Comparison of ENCODE assay signal across 5 cellular contexts in genomic region chr7:68122806-68123205, GRCh38.
"Had no signal": no experiment of that assay in that cellular context is flagged by ENCODE, and none has a peak within 500 bp of the region (broad histone marks: within the 10 kb centered on the region; RNA-seq: fewer than 3 reads in every experiment).

No MANE protein-coding gene starts in this region.

- H3K4me3 ChIP-seq: GM23338, K562 had no signal

- H3K27ac Mint-ChIP-seq: GM23338, H9 had no signal

- DNase-seq: H9, HCEC 1CT, IMR-90 had no signal

- H3K4me1 Mint-ChIP-seq: GM23338, H9 had no signal

- ATAC-seq: GM23338, K562 had no signal

- H3K4me3 Mint-ChIP-seq: GM23338, H9 had no signal

- H3K4me2 ChIP-seq: GM23338 had no signal

- H2AFZ ChIP-seq: GM23338 had no signal
